Comparison of ENCODE assay signal across 27 cellular contexts in genomic region chr2:102022884-102023539, GRCh38. TPM values are rescaled to one million over a fixed set of nuclear protein-coding genes. Genes with fewer than 3 reads are reported as not detected.
"Had no signal": no experiment of that assay in that cellular context is flagged by ENCODE, and none has a peak within 500 bp of the region (broad histone marks: within the 10 kb centered on the region; RNA-seq: fewer than 3 reads in every experiment).

No MANE protein-coding gene starts in this region.

- H3K27ac ChIP-seq: gastrocnemius medialis, upper lobe of right lung had no signal

- H3K4me3 ChIP-seq: adrenal gland, gastrocnemius medialis, left lung, stomach, upper lobe of right lung had no signal

- H3K27me3 ChIP-seq: adrenal gland, gastrocnemius medialis, left lung, stomach, upper lobe of right lung had no signal

- ATAC-seq: activated CD8-positive, alpha-beta T cell treated with anti-CD3 and anti-CD28 coated beads, Interleukin-2, amount 10 ng/mL, durations not matched to agents 7 days and 5 days; esophagus mucosa; gastrocnemius medialis; left lung; upper lobe of right lung had no signal

- H3K9me3 ChIP-seq: adrenal gland, gastrocnemius medialis, left lung, stomach, upper lobe of right lung had no signal

- DNase-seq: activated CD4-positive, alpha-beta T cell treated with anti-CD3 and anti-CD28 coated beads for 4 hours; activated CD8-positive, alpha-beta T cell treated with anti-CD3 and anti-CD28 coated beads, Interleukin-2, amount 10 ng/mL, durations not matched to agents 7 days and 5 days; activated effector memory CD4-positive, alpha-beta T cell treated with Interleukin-2 at 50 U/mL for 16 hours; activated naive CD4-positive, alpha-beta T cell treated with anti-CD3 and anti-CD28 coated beads, Interleukin-2, amount 10 ng/mL, durations not matched to agents 7 days and 5 days; activated T-cell treated with anti-CD3 and anti-CD28 coated beads, Interleukin-2, amount 50 U/mL, for 24 hours; adrenal gland; cerebellar nuclear complex; cortex of kidney; effector CD8-positive, alpha-beta T cell; gastrocnemius medialis; head of caudate nucleus; left lung; mammary epithelial cell; occipital lobe; posterior cingulate gyrus; small intestine; stimulated activated CD4-positive, alpha-beta T cell treated with anti-CD3 and anti-CD28 coated beads, Interleukin-15, amount 100 ng/mL, for 24 hours; stimulated activated CD4-positive, alpha-beta T cell treated with anti-CD3 and anti-CD28 coated beads, Interleukin-2, amount 100 ng/mL, for 48 hours; stomach; SW 1271; T-helper 2 cell; upper lobe of right lung had no signal

RNA-seq across cellular contexts. Expression of gene IL1R2, which starts 31.3 kb away (rescaled TPM):
- total RNA-seq: activated CD8-positive, alpha-beta T cell treated with anti-CD3 and anti-CD28 coated beads, Interleukin-2, amount 10 ng/mL, durations not matched to agents 7 days and 5 days; bronchial epithelial cell; myocyte; occipital lobe; temporal lobe had no signal
- polyA plus RNA-seq: neural cell had no signal
